ENCODE assay signal across 21 cellular contexts in the genomic region with DNA sequence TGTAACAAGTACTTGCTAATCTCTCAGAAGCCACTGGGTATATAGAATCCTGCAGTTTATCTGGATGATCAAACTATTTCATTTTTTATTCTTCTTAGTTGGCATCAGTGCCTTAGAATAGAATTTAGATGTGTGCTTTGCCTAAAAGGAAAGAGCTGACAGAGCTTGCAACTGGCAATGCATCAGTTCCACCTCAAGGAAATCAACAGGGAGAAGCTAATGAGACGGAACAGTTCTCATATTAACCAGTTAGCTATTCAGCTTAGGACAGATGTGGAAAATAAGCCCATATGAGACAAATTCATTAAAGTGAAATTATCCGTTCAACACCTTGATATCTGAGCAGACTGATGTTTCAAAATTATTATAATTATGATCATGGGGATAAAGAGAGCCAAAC.
"Had no signal": no experiment of that assay in that cellular context is flagged by ENCODE, and none has a peak within 500 bp of the region (broad histone marks: within the 10 kb centered on the region; RNA-seq: fewer than 3 reads in every experiment).

No MANE protein-coding gene starts in this region.

- H3K9me3 ChIP-seq: heart right ventricle, left ventricle myocardium inferior, sigmoid colon, transverse colon, vagina had no signal

- H3K27ac Mint-ChIP-seq: activated naive CD8-positive, alpha-beta T cell treated with anti-CD3 and anti-CD28 coated beads, Interleukin-2, amount 50 U/mL, for 24 hours; stimulated activated memory B cell treated with anti-CD40 and anti-IgM and Interleukin-4, amounts not matched to agents 10 μg/mL and 1 μg/mL and 100 μg/mL, for 72 hours; T-helper 2 cell treated with Interferon-gamma antibody and Interleukin-4, amounts not matched to agents 5 μg/mL and 100 μg/mL, for 36 hours had no signal

- H3K27me3 Mint-ChIP-seq: activated naive CD8-positive, alpha-beta T cell treated with anti-CD3 and anti-CD28 coated beads, Interleukin-2, amount 50 U/mL, for 24 hours; stimulated activated memory B cell treated with anti-CD40 and anti-IgM and Interleukin-4, amounts not matched to agents 10 μg/mL and 1 μg/mL and 100 μg/mL, for 72 hours had no signal

- H3K4me1 Mint-ChIP-seq: stimulated activated memory B cell treated with anti-CD40 and anti-IgM and Interleukin-4, amounts not matched to agents 10 μg/mL and 1 μg/mL and 100 μg/mL, for 72 hours had no signal

- DNase-seq: activated CD4-positive, alpha-beta T cell treated with anti-CD3 and anti-CD28 coated beads, Interleukin-2, amount 50 U/mL, for 1 hour; activated CD8-positive, alpha-beta memory T cell treated with anti-CD3 and anti-CD28 coated beads for 24 hours; activated CD8-positive, alpha-beta memory T cell treated with anti-CD3 and anti-CD28 coated beads, Interleukin-2, amount 50 U/mL, for 48 hours; activated naive CD4-positive, alpha-beta T cell treated with Interleukin-2 at 50 U/mL for 16 hours; activated naive CD8-positive, alpha-beta T cell treated with anti-CD3 and anti-CD28 coated beads, Interleukin-2, amount 50 U/mL, for 24 hours; activated T-cell treated with anti-CD3 and anti-CD28 coated beads, Interleukin-2, amount 50 U/mL, for 4 hours; heart right ventricle; left ventricle myocardium inferior; occipital lobe; posterior cingulate gyrus; sigmoid colon; stimulated activated CD4-positive, alpha-beta T cell treated with anti-CD3 and anti-CD28 coated beads, Interleukin-15, amount 100 ng/mL, for 24 hours; transverse colon had no signal

- H3K36me3 ChIP-seq: heart right ventricle, left ventricle myocardium inferior, sigmoid colon, transverse colon, vagina had no signal

- H3K4me1 ChIP-seq: sigmoid colon, transverse colon, vagina had no signal

- H3K27ac ChIP-seq: epithelial cell of prostate, heart right ventricle, left ventricle myocardium inferior, sigmoid colon, transverse colon, vagina, VCaP had no signal

- H3K4me3 ChIP-seq: heart right ventricle, left ventricle myocardium inferior, sigmoid colon, smooth muscle cell, transverse colon, vagina had no signal

- H3K9me3 Mint-ChIP-seq: activated naive CD8-positive, alpha-beta T cell treated with anti-CD3 and anti-CD28 coated beads, Interleukin-2, amount 50 U/mL, for 24 hours; activated T-cell treated with anti-CD3 and anti-CD28 coated beads, Interleukin-2, amount 50 U/mL, for 4 hours; neural crest cell; stimulated activated memory B cell treated with anti-CD40 and anti-IgM and Interleukin-4, amounts not matched to agents 10 μg/mL and 1 μg/mL and 100 μg/mL, for 72 hours; T-helper 2 cell treated with Interferon-gamma antibody and Interleukin-4, amounts not matched to agents 5 μg/mL and 100 μg/mL, for 36 hours had no signal

- H3K4me3 Mint-ChIP-seq: activated naive CD8-positive, alpha-beta T cell treated with anti-CD3 and anti-CD28 coated beads, Interleukin-2, amount 50 U/mL, for 24 hours; activated T-cell treated with anti-CD3 and anti-CD28 coated beads, Interleukin-2, amount 50 U/mL, for 4 hours; neural crest cell; stimulated activated memory B cell treated with anti-CD40 and anti-IgM and Interleukin-4, amounts not matched to agents 10 μg/mL and 1 μg/mL and 100 μg/mL, for 72 hours; T-helper 2 cell treated with Interferon-gamma antibody and Interleukin-4, amounts not matched to agents 5 μg/mL and 100 μg/mL, for 36 hours had no signal

- H3K27me3 ChIP-seq: heart right ventricle, sigmoid colon, transverse colon, vagina had no signal

- ATAC-seq: activated CD4-positive, CD25-positive, alpha-beta regulatory T cell treated with anti-CD3 and anti-CD28 coated beads, Interleukin-2, amount 50 U/mL, for 24 hours; activated naive CD8-positive, alpha-beta T cell treated with anti-CD3 and anti-CD28 coated beads, Interleukin-2, amount 50 U/mL, for 24 hours; activated T-cell treated with anti-CD3 and anti-CD28 coated beads, Interleukin-2, amount 50 U/mL, for 4 hours; heart right ventricle; stimulated activated memory B cell treated with anti-CD40 and anti-IgM and Interleukin-4, amounts not matched to agents 10 μg/mL and 1 μg/mL and 100 μg/mL, for 72 hours had no signal

- H3K4me2 ChIP-seq: smooth muscle cell had no signal

- H3K36me3 Mint-ChIP-seq: stimulated activated memory B cell treated with anti-CD40 and anti-IgM and Interleukin-4, amounts not matched to agents 10 μg/mL and 1 μg/mL and 100 μg/mL, for 72 hours had no signal
